Comparison of ENCODE assay signal across 23 cellular contexts in the genomic region with DNA sequence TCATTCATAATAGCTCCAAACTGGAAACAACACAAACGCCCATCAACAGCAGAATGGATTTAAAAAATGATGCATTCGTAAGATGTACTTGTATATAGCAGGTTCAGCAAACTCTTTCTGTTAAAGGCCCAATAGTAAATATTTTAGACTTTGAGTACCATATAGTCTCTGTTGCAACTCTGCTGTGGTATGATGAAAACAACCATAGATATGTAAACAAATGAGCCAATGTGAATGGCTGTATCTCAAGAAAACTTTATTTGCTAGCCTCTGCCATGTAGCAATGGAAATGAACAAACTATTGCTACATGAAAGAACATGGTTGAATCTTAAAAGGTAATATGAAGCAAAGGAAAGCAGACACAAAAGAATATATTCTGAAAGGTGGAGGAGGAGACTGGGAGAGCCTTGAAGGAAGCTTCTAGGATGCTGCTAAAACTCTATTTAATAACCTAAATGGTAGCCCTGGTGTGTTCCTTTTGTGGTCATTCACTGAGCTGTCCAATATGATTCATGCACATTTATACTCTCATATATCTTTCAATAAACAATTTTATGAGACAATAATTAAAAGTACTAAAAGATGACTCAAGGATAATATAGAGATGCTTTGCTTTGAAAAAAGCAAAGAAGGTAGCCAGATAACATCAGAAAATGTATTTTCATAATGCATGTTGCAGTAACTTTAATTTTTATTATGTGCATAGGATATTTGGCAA. TPM values are rescaled to one million over a fixed set of nuclear protein-coding genes. Genes with fewer than 3 reads are reported as not detected.
"Had no signal": no experiment of that assay in that cellular context is flagged by ENCODE, and none has a peak within 500 bp of the region (broad histone marks: within the 10 kb centered on the region; RNA-seq: fewer than 3 reads in every experiment).

No MANE protein-coding gene starts in this region.

- H3K4me2 ChIP-seq: hepatocyte had no signal

- H3K27me3 ChIP-seq: esophagus squamous epithelium, foreskin keratinocyte, hepatocyte, sigmoid colon, transverse colon had no signal

- H2AFZ ChIP-seq: hepatocyte had no signal

- H3K4me1 ChIP-seq: esophagus squamous epithelium, foreskin keratinocyte, psoas muscle, sigmoid colon, transverse colon had no signal

- H3K36me3 ChIP-seq: esophagus squamous epithelium, sigmoid colon, thoracic aorta, transverse colon had no signal

- ATAC-seq: effector memory CD8-positive, alpha-beta T cell; foreskin keratinocyte; left colon; left ventricle myocardium superior; psoas muscle; stimulated activated naive B cell treated with anti-CD40 and anti-IgM and Interleukin-4, amounts not matched to agents 10 μg/mL and 1 μg/mL and 100 μg/mL, for 72 hours; stimulated activated naive CD8-positive, alpha-beta T cell treated with anti-CD3 and anti-CD28 coated beads, Interleukin-15, amount 100 ng/mL, for 72 hours had no signal

- DNase-seq: effector memory CD8-positive, alpha-beta T cell; esophagus squamous epithelium; foreskin keratinocyte; left colon; left ventricle myocardium superior; mesendoderm; naive B cell; occipital lobe; psoas muscle; retina; sigmoid colon; stimulated activated CD4-positive, alpha-beta T cell treated with anti-CD3 and anti-CD28 coated beads, Interleukin-2, amount 100 ng/mL, for 24 hours; stimulated activated CD4-positive, alpha-beta T cell treated with anti-CD3 and anti-CD28 coated beads, Interleukin-4, amount 100 ng/mL, for 4 hours; stimulated activated naive B cell treated with anti-CD40 and anti-IgM and Interleukin-4, amounts not matched to agents 10 μg/mL and 1 μg/mL and 100 μg/mL, for 72 hours; stimulated activated naive CD8-positive, alpha-beta T cell treated with anti-CD3 and anti-CD28 coated beads, Interleukin-15, amount 100 ng/mL, for 72 hours; substantia nigra; transverse colon had no signal

- H3K9me3 ChIP-seq: esophagus squamous epithelium, psoas muscle, sigmoid colon, thoracic aorta, transverse colon had no signal

- H3K4me3 ChIP-seq: esophagus squamous epithelium, hepatocyte, lung, psoas muscle, sigmoid colon, skin epidermis, thoracic aorta, transverse colon had no signal

- H3K27ac ChIP-seq: esophagus squamous epithelium, foreskin keratinocyte, hepatocyte, psoas muscle, sigmoid colon, skin epidermis, thoracic aorta, transverse colon had no signal

RNA-seq across cellular contexts. Expression of a gene that starts 29.1 kb away (rescaled TPM):
- total RNA-seq: epithelial cell of proximal tubule, foreskin keratinocyte, kidney epithelial cell, occipital lobe had no signal
- polyA plus RNA-seq: foreskin keratinocyte had no signal
